ENCODE assay signal across 9 cellular contexts in the genomic region with DNA sequence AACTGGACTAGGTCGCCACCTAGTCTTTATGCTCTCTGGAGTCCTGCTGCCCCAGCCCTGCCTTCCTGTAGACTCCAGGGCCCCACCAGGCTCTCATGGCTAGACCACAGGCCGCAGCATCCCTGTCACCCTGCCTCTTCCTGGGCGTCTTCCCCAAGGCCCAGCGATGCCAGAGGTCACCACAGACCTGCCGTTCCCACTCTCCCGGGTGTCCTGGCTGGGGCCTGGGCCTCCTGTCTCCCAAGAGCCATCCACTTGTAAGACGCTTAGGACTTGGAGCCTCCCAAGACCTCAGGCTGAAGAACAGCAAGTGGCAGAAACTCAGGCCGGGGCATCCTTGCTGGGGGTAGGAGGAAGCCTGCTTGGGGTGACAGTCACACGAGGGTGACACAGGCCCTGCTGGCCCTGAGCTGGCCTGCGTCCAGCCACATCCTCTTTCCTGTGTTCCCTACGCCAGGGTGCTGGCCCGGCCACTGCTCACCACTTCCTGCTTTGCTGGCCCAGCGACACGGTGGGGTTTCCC. TPM values are rescaled to one million over a fixed set of nuclear protein-coding genes. Genes with fewer than 3 reads are reported as not detected.
DNase-seq lines count a peak whose midpoint lies in the region; ATAC-seq and TF ChIP-seq lines count a peak whose summit lies in the region.
"Had no signal": no experiment of that assay in that cellular context is flagged by ENCODE, and none has a peak within 500 bp of the region (broad histone marks: within the 10 kb centered on the region; RNA-seq: fewer than 3 reads in every experiment).

No MANE protein-coding gene starts in this region.

- H3K27me3 Mint-ChIP-seq in activated CD4-positive, alpha-beta T cell treated with anti-CD3 and anti-CD28 coated beads, Interleukin-2, amount 10 ng/mL, durations not matched to agents 7 days and 5 days: no peaks in the 10 kb centered on the region

- H3K4me3 Mint-ChIP-seq in activated CD4-positive, alpha-beta T cell treated with anti-CD3 and anti-CD28 coated beads, Interleukin-2, amount 10 ng/mL, durations not matched to agents 7 days and 5 days: peak overlapping the region; percentile 54

- H2AK5ac ChIP-seq in mesendoderm (ENCODE audit: low read length): no peak overlapping the region

- no peak overlapping the region for H4K8ac ChIP-seq in mesendoderm (ENCODE audit: low read depth, low read length)

- H3K4me3 ChIP-seq in adipocyte (ENCODE audit: low read length) (no peak overlapping the region), lower lobe of right lung (no peak overlapping the region), thoracic aorta (no peak overlapping the region), mesendoderm (ENCODE audit: low read length) (no peak overlapping the region)

- intact Hi-C loops in lower lobe of right lung (cut with DNase I): no loop called here

- ATAC-seq in lower lobe of right lung (peak; percentile 57 to 74), thoracic aorta (ENCODE audit: insufficient number of reproducible peaks, low FRiP score, low read depth) (no peak), GM18907 (IDR thresholded peaks at IDR 0.05; ENCODE audit: unreplicated experiment) (no peak)

- H3K27ac ChIP-seq in lower lobe of right lung (peak overlapping the region; percentile 93), thoracic aorta (peak overlapping the region; percentile 6 to 72), mesendoderm (ENCODE audit: low read depth, low read length) (no peak overlapping the region)

- H3K79me1 ChIP-seq in mesendoderm (ENCODE audit: low read length): peaks cover 6% of the 10 kb centered on the region

- H2BK120ac ChIP-seq in mesendoderm (ENCODE audit: low read depth, low read length): no peak overlapping the region

- peak; percentile 24 for DNase-seq in activated CD4-positive, alpha-beta T cell treated with anti-CD3 and anti-CD28 coated beads, Interleukin-2, amount 10 ng/mL, durations not matched to agents 7 days and 5 days
- DNase-seq in activated CD4-positive, alpha-beta T cell treated with anti-CD3 and anti-CD28 coated beads for 1 hour: no peak
- no peak for DNase-seq in adipocyte (ENCODE audit: low read depth)
- peak; percentile 93 for DNase-seq in lower lobe of right lung
- no peak for DNase-seq in thoracic aorta (ENCODE audit: low spot score)
- no peak for DNase-seq in mesendoderm
- no peak for DNase-seq in NCI-H2171 treated with DMSO at 0.1 percent for 48 hours (lab: John Stamatoyannopoulos, UW)
- DNase-seq: NCI-H2081 treated with DMSO at 0.1 percent for 48 hours had no signal

- no peak overlapping the region for H3K18ac ChIP-seq in mesendoderm (ENCODE audit: low read length)

- H3K56ac ChIP-seq in mesendoderm (ENCODE audit: low read length): no peak overlapping the region

- H3K23ac ChIP-seq in mesendoderm (ENCODE audit: low read length): no peak overlapping the region

- no peaks in the 10 kb centered on the region for H3K9me3 Mint-ChIP-seq in activated CD4-positive, alpha-beta T cell treated with anti-CD3 and anti-CD28 coated beads, Interleukin-2, amount 10 ng/mL, durations not matched to agents 7 days and 5 days

- H3K36me3 ChIP-seq in adipocyte (ENCODE audit: control insufficient read depth, insufficient read depth, low read length, severe bottlenecking) (peaks cover 3% of the 10 kb centered on the region), lower lobe of right lung (peaks cover 36% of the 10 kb centered on the region), thoracic aorta (peaks cover 13% of the 10 kb centered on the region), mesendoderm (ENCODE audit: control insufficient read depth, insufficient read depth, low read length) (peaks cover 4% of the 10 kb centered on the region)

- no peak overlapping the region for H3K4ac ChIP-seq in mesendoderm (ENCODE audit: low read depth, low read length)

- H3K36me3 Mint-ChIP-seq in activated CD4-positive, alpha-beta T cell treated with anti-CD3 and anti-CD28 coated beads, Interleukin-2, amount 10 ng/mL, durations not matched to agents 7 days and 5 days (ENCODE audit: low read depth): peaks cover 10% of the 10 kb centered on the region

- no peaks in the 10 kb centered on the region for H3K27me3 ChIP-seq in adipocyte (replicated peaks; ENCODE audit: control insufficient read depth, insufficient read depth, low read length)
- H3K27me3 ChIP-seq in lower lobe of right lung (ENCODE audit: low read depth): no peaks in the 10 kb centered on the region
- no peaks in the 10 kb centered on the region for H3K27me3 ChIP-seq in thoracic aorta (replicated peaks; ENCODE audit: insufficient read depth)
- H3K27me3 ChIP-seq in mesendoderm (ENCODE audit: insufficient read depth, low read length, poor library complexity): no peaks in the 10 kb centered on the region

- H3K4me1 Mint-ChIP-seq in activated CD4-positive, alpha-beta T cell treated with anti-CD3 and anti-CD28 coated beads, Interleukin-2, amount 10 ng/mL, durations not matched to agents 7 days and 5 days: peaks cover 34% of the 10 kb centered on the region

- CTCF ChIA-PET in activated CD4-positive, alpha-beta T cell treated with anti-CD3 and anti-CD28 coated beads, Interleukin-2, amount 10 ng/mL, durations not matched to agents 7 days and 5 days (lab: Charles Lee): interaction anchor here (0.9 to 2.3 kb wide), 5 partner anchors 8 to 206 kb away, joined by 3 to 6 read pairs (median 3); no protein-coding TSS in a partner anchor

- H3K4me1 ChIP-seq in adipocyte (ENCODE audit: control insufficient read depth, insufficient read depth, low read length): peaks cover 45% of the 10 kb centered on the region
- peaks cover 79% of the 10 kb centered on the region for H3K4me1 ChIP-seq in lower lobe of right lung
- peaks cover 29 to 48% of the 10 kb centered on the region in 2 donors for H3K4me1 ChIP-seq in thoracic aorta (ENCODE audit: control insufficient read depth in 1 of 2, low read depth in 2 of 2)
- peaks cover 5% of the 10 kb centered on the region for H3K4me1 ChIP-seq in mesendoderm (ENCODE audit: control insufficient read depth, low read depth, low read length)

- H3K9me3 ChIP-seq in adipocyte (ENCODE audit: control insufficient read depth, low read length) (no peaks in the 10 kb centered on the region), lower lobe of right lung (no peaks in the 10 kb centered on the region), thoracic aorta (no peaks in the 10 kb centered on the region)

- peak overlapping the region; percentile 91 for H3K27ac Mint-ChIP-seq in activated CD4-positive, alpha-beta T cell treated with anti-CD3 and anti-CD28 coated beads, Interleukin-2, amount 10 ng/mL, durations not matched to agents 7 days and 5 days

- H4K5ac ChIP-seq in mesendoderm (ENCODE audit: low read length): no peak overlapping the region

- TF ChIP-seq CTCF in lower lobe of right lung (IDR thresholded peaks at IDR 0.05) (no peak), thoracic aorta (IDR thresholded peaks at IDR 0.05) (no peak)

- no peak overlapping the region for H2BK15ac ChIP-seq in mesendoderm (replicated peaks; ENCODE audit: low read depth)

- WGBS in mesendoderm (ENCODE audit: extremely low coverage, insufficient coverage, low lambda C conversion rate): no CpG with 5 or more reads among the region's 14 CpGs

- POLR2A ChIA-PET in activated CD4-positive, alpha-beta T cell treated with anti-CD3 and anti-CD28 coated beads, Interleukin-2, amount 10 ng/mL, durations not matched to agents 7 days and 5 days (lab: Charles Lee): no interaction called here

- no peak overlapping the region for H2BK5ac ChIP-seq in mesendoderm (ENCODE audit: low read length)

- H3K79me2 ChIP-seq in mesendoderm (ENCODE audit: control insufficient read depth, insufficient read depth, low read length): peaks cover 1% of the 10 kb centered on the region

- peak overlapping the region; percentile 31 for H3K9ac ChIP-seq in adipocyte (ENCODE audit: low read length)
- no peak overlapping the region for H3K9ac ChIP-seq in mesendoderm (ENCODE audit: low read length)

- no peak overlapping the region for H3K4me2 ChIP-seq in mesendoderm (ENCODE audit: low read length)

RNA-seq across cellular contexts. Expression of a gene that starts 2.0 kb away (rescaled TPM):
- total RNA-seq in activated CD4-positive, alpha-beta T cell treated with anti-CD3 and anti-CD28 coated beads, Interleukin-2, amount 10 ng/mL, durations not matched to agents 7 days and 5 days: 100 to 1,000 TPM; 286 to 316 TPM
- total RNA-seq in lower lobe of right lung (276 TPM), thoracic aorta (100 to 1,000 TPM; 167 to 281 TPM)
- 5.4 TPM for polyA plus RNA-seq in mesendoderm (2013, experiment 1 of 2)
- 5.8 TPM for polyA plus RNA-seq in mesendoderm (2013, experiment 2 of 2)

RNA-seq across cellular contexts. Expression of a gene that starts 6.3 kb away (rescaled TPM):
- 100 to 1,000 TPM; 116 to 138 TPM for total RNA-seq in activated CD4-positive, alpha-beta T cell treated with anti-CD3 and anti-CD28 coated beads, Interleukin-2, amount 10 ng/mL, durations not matched to agents 7 days and 5 days
- total RNA-seq in lower lobe of right lung: 95.5 TPM
- total RNA-seq in thoracic aorta: 10 to 100 TPM; 85.8 to 96.5 TPM
- polyA plus RNA-seq in mesendoderm (2013, experiment 1 of 2): 113 TPM
- polyA plus RNA-seq in mesendoderm (2013, experiment 2 of 2): 110 TPM

RNA-seq across cellular contexts. Expression of a gene that starts 26.7 kb away (rescaled TPM):
- total RNA-seq in activated CD4-positive, alpha-beta T cell treated with anti-CD3 and anti-CD28 coated beads, Interleukin-2, amount 10 ng/mL, durations not matched to agents 7 days and 5 days: under 1 TPM in 1 of 2 experiments, not detected in 1; 0.15 TPM
- 104 TPM for total RNA-seq in lower lobe of right lung
- total RNA-seq in thoracic aorta: 10 to 100 TPM; 17.6 to 24.2 TPM
- polyA plus RNA-seq in mesendoderm (2013, experiment 1 of 2): 0.04 TPM
- polyA plus RNA-seq in mesendoderm (2013, experiment 2 of 2): 0.15 TPM

RNA-seq across cellular contexts. Expression of a gene that starts 32.9 kb away (rescaled TPM):
- total RNA-seq in activated CD4-positive, alpha-beta T cell treated with anti-CD3 and anti-CD28 coated beads, Interleukin-2, amount 10 ng/mL, durations not matched to agents 7 days and 5 days: 10 to 100 TPM; 32.6 to 34.3 TPM
- total RNA-seq in lower lobe of right lung (121 TPM), thoracic aorta (10 to 100 TPM; 39.6 to 72.4 TPM)
- 7.5 TPM for polyA plus RNA-seq in mesendoderm (2013, experiment 1 of 2)
- 7.5 TPM for polyA plus RNA-seq in mesendoderm (2013, experiment 2 of 2)

Comparison
In these comparisons a context has a peak if more than half of its experiments do, and no peak if none do; other contexts are left out.
1. DNase-seq: peak in activated CD4-positive, alpha-beta T cell treated with anti-CD3 and anti-CD28 coated beads, Interleukin-2, amount 10 ng/mL, durations not matched to agents 7 days and 5 days (single experiment) and lower lobe of right lung (single experiment); none in activated CD4-positive, alpha-beta T cell treated with anti-CD3 and anti-CD28 coated beads for 1 hour (single experiment), adipocyte (single experiment), thoracic aorta (single experiment), mesendoderm (single experiment) and NCI-H2171 treated with DMSO at 0.1 percent for 48 hours (single experiment).
2. ATAC-seq: peak in lower lobe of right lung (2 of 2); none in thoracic aorta (single experiment) and GM18907 (single experiment).
3. RNA of a gene that starts 26.7 kb away (total RNA-seq): 104 TPM in lower lobe of right lung (single experiment) and 17.6 to 24.2 TPM in thoracic aorta; 0.15 TPM in activated CD4-positive, alpha-beta T cell treated with anti-CD3 and anti-CD28 coated beads, Interleukin-2, amount 10 ng/mL, durations not matched to agents 7 days and 5 days; every median in the first group is over 10 times any median in the second.